Comparison of ENCODE assay signal across 7 cellular contexts in genomic region chr11:47270331-47271271, GRCh38. TPM values are rescaled to one million over a fixed set of nuclear protein-coding genes. Genes with fewer than 3 reads are reported as not detected.
A peak's percentile ranks its signal among the peaks of the same experiment; 100 is the strongest.
DNase-seq lines count a peak whose midpoint lies in the region; ATAC-seq and TF ChIP-seq lines count a peak whose summit lies in the region.

No MANE protein-coding gene starts in this region.

- H3K27me3 ChIP-seq in GM06990 (replicated peaks; ENCODE audit: control insufficient read depth, insufficient read depth, low read length) (no peaks in the 10 kb centered on the region), WERI-Rb-1 (ENCODE audit: insufficient read depth, low read depth, severe bottlenecking) (no peaks in the 10 kb centered on the region), thyroid gland (no peaks in the 10 kb centered on the region)
- no peaks in the 10 kb centered on the region for H3K27me3 ChIP-seq in effector memory CD4-positive, alpha-beta T cell (replicated peaks; ENCODE audit: control insufficient read depth, insufficient read depth, low read length, poor library complexity, severe bottlenecking)

- H3K27ac ChIP-seq in WERI-Rb-1 (peak overlapping the region; percentile 97), thyroid gland (peak overlapping the region; percentile 72 to 96 (median 96))
- H3K27ac ChIP-seq in effector memory CD4-positive, alpha-beta T cell (ENCODE audit: insufficient read depth, low read length, poor library complexity, severe bottlenecking) = peak overlapping the region; percentile 92

- no peaks in the 10 kb centered on the region for H3K9me3 Mint-ChIP-seq in mesothelial cell of epicardium

- peak; percentile 24 for DNase-seq in GM06990 (ENCODE audit: extremely low read depth, insufficient read length)
- DNase-seq in MV-4-11 (lab: John Stamatoyannopoulos, UW) = peak; percentile 52
- DNase-seq in WERI-Rb-1 = peak; percentile 43
- peak in 2 of 3 donors; percentile 8 to 24 for DNase-seq in effector memory CD4-positive, alpha-beta T cell
- no peak for DNase-seq in mesothelial cell of epicardium (ENCODE audit: low spot score in 2 of 2, unreplicated experiment in 2 of 2)
- DNase-seq in thyroid gland = peak; percentile 30 to 33

- H3K9me3 ChIP-seq in WERI-Rb-1 (ENCODE audit: severe bottlenecking) (no peaks in the 10 kb centered on the region), thyroid gland (no peaks in the 10 kb centered on the region)
- H3K9me3 ChIP-seq in effector memory CD4-positive, alpha-beta T cell (ENCODE audit: control insufficient read depth, low read length) = no peaks in the 10 kb centered on the region

- H3K36me3 ChIP-seq in GM06990 (ENCODE audit: control insufficient read depth, insufficient read depth, low read length) (peaks cover 5% of the 10 kb centered on the region), WERI-Rb-1 (peaks cover 19% of the 10 kb centered on the region), thyroid gland (peaks cover 12% of the 10 kb centered on the region in 2 donors)
- peaks cover 20% of the 10 kb centered on the region for H3K36me3 ChIP-seq in effector memory CD4-positive, alpha-beta T cell (ENCODE audit: control insufficient read depth, insufficient read depth, low read length)

- 5 to 6% methylated on average over 27 to 31 of the region's 34 CpGs for WGBS in thyroid gland, 2 donors

- intact Hi-C loops in thyroid gland (cut with DNase I) = loop anchor here (10.0 kb wide), 1 partner anchor 74 kb away; no protein-coding TSS in a partner anchor

- H3K4me3 ChIP-seq in GM06990 (replicated peaks; ENCODE audit: low read depth, low read length) (peak overlapping the region; percentile 86), WERI-Rb-1 (ENCODE audit: low read depth, low read length) (peak overlapping the region; percentile 75), thyroid gland (replicated peaks in 1 of 3) (peak overlapping the region; percentile 10 to 70 (median 37))
- peak overlapping the region; percentile 60 for H3K4me3 ChIP-seq in effector memory CD4-positive, alpha-beta T cell (ENCODE audit: insufficient read depth, low read depth, low read length, poor library complexity, severe bottlenecking)

- no peaks in the 10 kb centered on the region for H3K27me3 Mint-ChIP-seq in mesothelial cell of epicardium (ENCODE audit: low read depth)

- H3K36me3 Mint-ChIP-seq in mesothelial cell of epicardium = peaks cover 7% of the 10 kb centered on the region

- no peak for ATAC-seq in GM19035 (IDR thresholded peaks at IDR 0.05; ENCODE audit: unreplicated experiment)

- no peak for TF ChIP-seq POLR2A in thyroid gland (IDR thresholded peaks at IDR 0.05)

- H3K27ac Mint-ChIP-seq in mesothelial cell of epicardium = peak overlapping the region; percentile 19

- no peak for TF ChIP-seq CTCF in GM06990 (IDR thresholded peaks at IDR 0.05; ENCODE audit: insufficient read depth, low read length, poor library complexity, severe bottlenecking)
- TF ChIP-seq CTCF in WERI-Rb-1 (IDR thresholded peaks at IDR 0.05; ENCODE audit: low read depth, low read length) = no peak
- no peak for TF ChIP-seq CTCF in mesothelial cell of epicardium (IDR thresholded peaks at IDR 0.05; ENCODE audit: unreplicated experiment)
- TF ChIP-seq CTCF in thyroid gland (IDR thresholded peaks at IDR 0.05) = no peak

- H3K4me1 ChIP-seq in effector memory CD4-positive, alpha-beta T cell (ENCODE audit: control insufficient read depth, insufficient read depth, low read length, poor library complexity, severe bottlenecking) = peaks cover 35% of the 10 kb centered on the region
- peaks cover 12 to 31% of the 10 kb centered on the region in 2 donors for H3K4me1 ChIP-seq in thyroid gland

- peaks cover 33% of the 10 kb centered on the region for H3K4me1 Mint-ChIP-seq in mesothelial cell of epicardium

- H3K4me3 Mint-ChIP-seq in mesothelial cell of epicardium = peak overlapping the region; percentile 70

RNA-seq across cellular contexts. Expression of gene MADD, which starts 0.7 kb away (rescaled TPM):
- 65.6 to 71.2 TPM (median 65.7 TPM) in 3 replicates for total RNA-seq in mesothelial cell of epicardium
- total RNA-seq in thyroid gland = 10 to 100 TPM; 29.0 to 49.7 (median 38.1) TPM

RNA-seq across cellular contexts. Expression of gene NR1H3, which starts 12.8 kb away (rescaled TPM):
- 25.5 to 28.2 TPM (median 26.5 TPM) in 3 replicates for total RNA-seq in mesothelial cell of epicardium
- 10 to 100 TPM; 27.5 to 58.3 (median 42.5) TPM for total RNA-seq in thyroid gland

RNA-seq across cellular contexts. Expression of gene ACP2, which starts 22.0 kb away (rescaled TPM):
- total RNA-seq in mesothelial cell of epicardium (38.1 to 41.3 TPM (median 39.6 TPM) in 3 replicates), thyroid gland (10 to 100 TPM; 32.4 to 98.5 (median 73.3) TPM)

RNA-seq across cellular contexts. Expression of gene DDB2, which starts 55.8 kb away (rescaled TPM):
- 42.4 to 49.1 TPM (median 46.7 TPM) in 3 replicates for total RNA-seq in mesothelial cell of epicardium
- 10 to 100 TPM; 10.6 to 19.3 (median 12.9) TPM for total RNA-seq in thyroid gland

Comparison
In these comparisons a context has a peak if more than half of its experiments do, and no peak if none do; other contexts are left out.
1. DNase-seq: peak in GM06990 (single experiment), MV-4-11 (single experiment), WERI-Rb-1 (single experiment), effector memory CD4-positive, alpha-beta T cell (2 of 3) and thyroid gland (2 of 2); none in mesothelial cell of epicardium (0 of 2).
2. Peak in every context shown above with its lines, with median percentiles within 50 percentile points of each other: H3K4me3 ChIP-seq and H3K27ac ChIP-seq.